In genomic region chr1:7770939-7771672, GRCh38 we compare ENCODE assay signal across 8 cellular contexts. TPM values are rescaled to one million over a fixed set of nuclear protein-coding genes. Genes with fewer than 3 reads are reported as not detected.
DNase-seq lines count a peak whose midpoint lies in the region; ATAC-seq, FAIRE-seq and TF ChIP-seq lines count a peak whose summit lies in the region.

TSS of gene VAMP3 (plus strand) at chr1:7771296. CDS start at chr1:7771384, 88 bp downstream.

- CTCF ChIA-PET in HCT116 (lab: Charles Lee): no interaction called here

- no peak for TF ChIP-seq CTCF in HCT116 (IDR thresholded peaks at IDR 0.05 in 2 of 3, conservative IDR thresholded peaks at IDR 0.05 in 1 of 3; ENCODE audit: borderline replicate concordance in 1 of 3, insufficient read depth in 1 of 3, low read depth in 2 of 3, low read length in 2 of 3)
- TF ChIP-seq CTCF in astrocyte (IDR thresholded peaks at IDR 0.05; ENCODE audit: insufficient read depth, low read depth, low read length): no peak
- no peak for TF ChIP-seq CTCF in hepatocyte (IDR thresholded peaks at IDR 0.05; ENCODE audit: poor library complexity)
- no peak for TF ChIP-seq CTCF in retinal pigment epithelial cell (conservative IDR thresholded peaks at IDR 0.05; ENCODE audit: low read depth, low read length)

- POLR2A ChIA-PET in HCT116 (lab: Charles Lee): interaction anchor here (1.0 kb wide), 1 partner anchor 8 kb away, joined by 3 read pairs; no protein-coding TSS in a partner anchor

- no peak for FAIRE-seq in astrocyte (lab: Jason Lieb, UNC)

- H2AFZ ChIP-seq in HCT116 (ENCODE audit: low read depth, low read length, poor library complexity, severe bottlenecking): peak within 1 kb of the TSS; percentile 68
- H2AFZ ChIP-seq in astrocyte (ENCODE audit: low read depth, low read length): peak within 1 kb of the TSS; percentile 99
- H2AFZ ChIP-seq in hepatocyte: peak within 1 kb of the TSS; percentile 99

- H3K27ac ChIP-seq in HCT116 (ENCODE audit: low read depth, low read length) (peak within 1 kb of the TSS; percentile 59), astrocyte (ENCODE audit: low read depth, low read length) (peak within 1 kb of the TSS; percentile 74), hepatocyte (peak within 1 kb of the TSS; percentile 99)

- H3K27me3 ChIP-seq in HCT116 (ENCODE audit: insufficient read depth, low read length) (no peaks in the 10 kb centered on the region), astrocyte (ENCODE audit: insufficient read depth, low read length) (no peaks in the 10 kb centered on the region), hepatocyte (no peaks in the 10 kb centered on the region)

- H3K4me2 ChIP-seq in HCT116 (ENCODE audit: low read length) (peak within 1 kb of the TSS; percentile 94), astrocyte (ENCODE audit: low read length) (peak within 1 kb of the TSS; percentile 97), hepatocyte (peak within 1 kb of the TSS; percentile 93)

- BruUV-seq in HCT116 (replicated peaks; lab: Mats Ljungman, UMichigan): no TSS peak

- H3K4me1 ChIP-seq in HCT116 (ENCODE audit: control insufficient read depth in 1 of 2, insufficient read depth in 2 of 2, low read length in 2 of 2) (peaks cover 4 to 12% of the 10 kb centered on the region in 2 experiments; a peak in 3 of 4 replicates), astrocyte (ENCODE audit: insufficient read depth, low read length) (peaks cover 12% of the 10 kb centered on the region), hepatocyte (ENCODE audit: insufficient read depth) (peaks cover 10% of the 10 kb centered on the region)

- H3K9me3 Mint-ChIP-seq in astrocyte (ENCODE audit: unreplicated experiment): no peaks in the 10 kb centered on the region

- peak within 1 kb of the TSS; percentile 86 for H3K27ac Mint-ChIP-seq in astrocyte (ENCODE audit: unreplicated experiment)

- H3K4me1 Mint-ChIP-seq in astrocyte (ENCODE audit: low read depth, unreplicated experiment): peaks cover 18% of the 10 kb centered on the region

- H3K9me2 ChIP-seq in HCT116 (ENCODE audit: insufficient read depth) (no peaks in the 10 kb centered on the region), hepatocyte (replicated peaks; ENCODE audit: insufficient read depth) (no peaks in the 10 kb centered on the region)

- RAD21 ChIA-PET in HCT116 (lab: Charles Lee; ENCODE audit: low non-redundant PET in 1 of 2, low total read pairs in 2 of 2, uncharacterized antibody in 2 of 2, unreplicated experiment in 2 of 2): no interaction called here

- DNase-seq in GM04504 (ENCODE audit: low read depth) (peak; percentile 58), HCT116 (ENCODE audit: low read depth, low spot score) (peak; percentile 44), NCI-H1092 treated with DMSO at 0.1 percent for 48 hours (lab: John Stamatoyannopoulos, UW) (peak; percentile 75), T-helper 9 cell (peak; percentile 82), astrocyte (ENCODE audit: low read depth) (peak; percentile 44), hepatocyte (ENCODE audit: low spot score) (peak; percentile 92), retinal pigment epithelial cell (ENCODE audit: low read depth) (peak; percentile 32), NCI-H2107 (lab: John Stamatoyannopoulos, UW) (no peak)

- H3K4me3 Mint-ChIP-seq in astrocyte (ENCODE audit: unreplicated experiment): peak within 1 kb of the TSS; percentile 98

- H4K20me1 ChIP-seq in HCT116 (ENCODE audit: insufficient read depth): no peaks in the 10 kb centered on the region
- peaks cover 18% of the 10 kb centered on the region for H4K20me1 ChIP-seq in astrocyte (ENCODE audit: insufficient read depth, low read length)
- H4K20me1 ChIP-seq in hepatocyte (ENCODE audit: insufficient read depth, poor library complexity, severe bottlenecking): peaks cover 7% of the 10 kb centered on the region

- H3K79me2 ChIP-seq in HCT116 (ENCODE audit: insufficient read depth, low read length) (peaks cover 45% of the 10 kb centered on the region), astrocyte (ENCODE audit: insufficient read depth, low read length) (peaks cover 47% of the 10 kb centered on the region), hepatocyte (peaks cover 46% of the 10 kb centered on the region)

- WGBS in hepatocyte (ENCODE audit: low lambda C conversion rate, missing lambda C conversion rate): 1% methylated on average over 39 of the region's 87 CpGs

- no peaks in the 10 kb centered on the region for H3K27me3 Mint-ChIP-seq in astrocyte (ENCODE audit: low read depth, unreplicated experiment)

- H3K4me3 ChIP-seq in HCT116 (replicated peaks in 1 of 2; ENCODE audit: low read depth in 1 of 2, low read length in 2 of 2): peak within 1 kb of the TSS; percentile 82 to 94
- peak within 1 kb of the TSS; percentile 80 for H3K4me3 ChIP-seq in astrocyte (ENCODE audit: insufficient read depth, low read depth, low read length)
- peak within 1 kb of the TSS; percentile 97 for H3K4me3 ChIP-seq in hepatocyte
- peak within 1 kb of the TSS; percentile 88 for H3K4me3 ChIP-seq in retinal pigment epithelial cell (ENCODE audit: low read length)

- TF ChIP-seq RAD21 in HCT116 (IDR thresholded peaks at IDR 0.05; ENCODE audit: low read depth): no peak

- H3K9me3 ChIP-seq in HCT116 (ENCODE audit: control insufficient read depth in 1 of 2, insufficient read depth in 1 of 2, low read depth in 1 of 2, low read length in 2 of 2): no peaks in the 10 kb centered on the region
- H3K9me3 ChIP-seq in astrocyte (ENCODE audit: insufficient read depth, low read depth, low read length): no peaks in the 10 kb centered on the region
- H3K9me3 ChIP-seq in hepatocyte (ENCODE audit: low read depth): no peaks in the 10 kb centered on the region

- H3K9ac ChIP-seq in HCT116 (ENCODE audit: low read length) (peak within 1 kb of the TSS; percentile 92), astrocyte (ENCODE audit: low read length) (peak within 1 kb of the TSS; percentile 91)

- intact Hi-C loops in HCT116 (cut with micrococcal nuclease): no loop called here

- H3K36me3 Mint-ChIP-seq in astrocyte (ENCODE audit: low read depth, unreplicated experiment): peaks cover 8% of the 10 kb centered on the region

- TF ChIP-seq POLR2A in HCT116 (IDR thresholded peaks at IDR 0.05; ENCODE audit: borderline replicate concordance, extremely low read depth, insufficient read depth, insufficient read length): no peak

- H3K36me3 ChIP-seq in HCT116 (ENCODE audit: control insufficient read depth in 1 of 2, insufficient read depth in 2 of 2, low read length in 2 of 2): peaks cover 0 to 15% of the 10 kb centered on the region in 2 experiments; a peak in 2 of 4 replicates
- peaks cover 11% of the 10 kb centered on the region for H3K36me3 ChIP-seq in astrocyte (ENCODE audit: insufficient read depth, low read length)
- H3K36me3 ChIP-seq in hepatocyte (replicated peaks; ENCODE audit: insufficient read depth, low read depth): no peaks in the 10 kb centered on the region

- peak; percentile 85 for ATAC-seq in HCT116

TF ChIP-seq in HCT116, 20 proteins besides CTCF, POLR2A, EP300 and RAD21:
- TF ChIP-seq SP1 (IDR thresholded peaks at IDR 0.05; ENCODE audit: low read depth) (peak; percentile 81), POLR2AphosphoS5 (IDR thresholded peaks at IDR 0.05; ENCODE audit: low read depth, low read length) (peak; percentile 74), CBX3 (IDR thresholded peaks at IDR 0.05; ENCODE audit: low read depth) (0 out of 2 replicates have a peak, but pooled peaks have one; percentile 49), SRF (IDR thresholded peaks at IDR 0.05; ENCODE audit: low read depth) (peak; percentile 75), ATF3 (IDR thresholded peaks at IDR 0.05) (no peak), ZFX (IDR thresholded peaks at IDR 0.05) (peak; percentile 90), ELF1 (IDR thresholded peaks at IDR 0.05; ENCODE audit: borderline replicate concordance, low read depth) (0 out of 2 replicates have a peak, but pooled peaks have one; percentile 21), EGR1 (IDR thresholded peaks at IDR 0.05; ENCODE audit: low read depth) (peak; percentile 53), ZNF274 (IDR thresholded peaks at IDR 0.05; ENCODE audit: low read depth, low read length) (no peak)

RNA-seq across cellular contexts. Expression of gene VAMP3, which starts in this region (rescaled TPM):
- total RNA-seq in HCT116 (2021; ENCODE audit: unreplicated experiment): 79.3 TPM
- polyA plus RNA-seq in HCT116 (2012): 39.1 and 45.6 TPM in 2 replicates
- total RNA-seq in astrocyte: 154 and 156 TPM in 2 replicates
- 109 and 532 TPM in 2 replicates for total RNA-seq in hepatocyte
- 69.5 and 82.5 TPM in 2 replicates for polyA plus RNA-seq in hepatocyte
